ENCODE assay signal across 14 cellular contexts in genomic region chr20:35200255-35200654, GRCh38. TPM values are rescaled to one million over a fixed set of nuclear protein-coding genes. Genes with fewer than 3 reads are reported as not detected.
DNase-seq lines count a peak whose midpoint lies in the region; ATAC-seq and TF ChIP-seq lines count a peak whose summit lies in the region.
"Had no signal": no experiment of that assay in that cellular context is flagged by ENCODE, and none has a peak within 500 bp of the region (broad histone marks: within the 10 kb centered on the region; RNA-seq: fewer than 3 reads in every experiment).

No MANE protein-coding gene starts in this region.

- TF ChIP-seq CTCF in AG10803 (conservative IDR thresholded peaks at IDR 0.05; ENCODE audit: low read length), result no peak
- TF ChIP-seq CTCF in PC-3 (conservative IDR thresholded peaks at IDR 0.05; ENCODE audit: low read depth, low read length), result no peak
- no peak for TF ChIP-seq CTCF in epithelial cell of esophagus (IDR thresholded peaks at IDR 0.05; ENCODE audit: insufficient read depth, low read depth, low read length, missing control alignments)

- H2AFZ ChIP-seq in PC-3 (ENCODE audit: low read length), result no peak overlapping the region

- peak; percentile 87 for ATAC-seq in PC-3
- ATAC-seq: gastroesophageal sphincter had no signal

- peak overlapping the region; percentile 63 for H3K27ac ChIP-seq in PC-3 (ENCODE audit: low read length)
- H3K27ac ChIP-seq in effector memory CD4-positive, alpha-beta T cell (ENCODE audit: insufficient read depth, low read length, poor library complexity, severe bottlenecking), result no peak overlapping the region
- H3K27ac ChIP-seq: gastroesophageal sphincter had no signal

- H3K4me1 ChIP-seq in PC-3 (ENCODE audit: insufficient read depth, low read length), result peaks cover 12% of the 10 kb centered on the region
- H3K4me1 ChIP-seq in effector memory CD4-positive, alpha-beta T cell (ENCODE audit: control insufficient read depth, insufficient read depth, low read length, poor library complexity, severe bottlenecking), result no peaks in the 10 kb centered on the region
- H3K4me1 ChIP-seq: gastroesophageal sphincter had no signal

- H3K36me3 ChIP-seq in PC-3 (ENCODE audit: low read depth, low read length), result no peaks in the 10 kb centered on the region
- no peaks in the 10 kb centered on the region for H3K36me3 ChIP-seq in effector memory CD4-positive, alpha-beta T cell (ENCODE audit: control insufficient read depth, insufficient read depth, low read length)

- CTCF ChIA-PET in PC-3 (lab: Charles Lee), result no interaction called here

- H3F3A ChIP-seq in PC-3 (ENCODE audit: low read length, unreplicated experiment), result peaks cover 12% of the 10 kb centered on the region

- H4K20me1 ChIP-seq in PC-3 (ENCODE audit: low read length), result no peaks in the 10 kb centered on the region

- H3K4me3 ChIP-seq in AG10803 (ENCODE audit: low read length) (no peak overlapping the region), PC-3 (ENCODE audit: low read length) (peak overlapping the region; percentile 35; the same call in 1 of the 2 replicates), epithelial cell of esophagus (ENCODE audit: low read length) (no peak overlapping the region)
- H3K4me3 ChIP-seq in effector memory CD4-positive, alpha-beta T cell (ENCODE audit: insufficient read depth, low read depth, low read length, poor library complexity, severe bottlenecking), result no peak overlapping the region
- H3K4me3 ChIP-seq: gastroesophageal sphincter had no signal

- BruUV-seq in PC-3 (replicated peaks; lab: Mats Ljungman, UMichigan), result no TSS peak

- H3K9ac ChIP-seq in PC-3 (ENCODE audit: low read length), result no peak overlapping the region

- peak overlapping the region; percentile 66 for H3K4me2 ChIP-seq in PC-3 (ENCODE audit: low read length)

- peak; percentile 69 for DNase-seq in AG10803 (ENCODE audit: low read depth)
- DNase-seq in PC-3, result peak; percentile 70
- peak; percentile 91 for DNase-seq in epithelial cell of esophagus (ENCODE audit: low read depth)
- peak; percentile 2 for DNase-seq in myocyte (ENCODE audit: low read depth)
- no peak for DNase-seq in LoVo (ENCODE audit: low spot score)
- no peak for DNase-seq in effector memory CD4-positive, alpha-beta T cell
- DNase-seq in SK-N-DZ (ENCODE audit: low spot score), result no peak
- no peak for DNase-seq in C1 segment of cervical spinal cord (lab: John Stamatoyannopoulos, UW)
- DNase-seq: activated CD4-positive, CD25-positive, alpha-beta regulatory T cell; CD4-positive, CD25-positive, alpha-beta regulatory T cell; KG1; NCI-H2029 treated with DMSO at 0.1 percent for 48 hours; stimulated activated CD4-positive, alpha-beta T cell treated with anti-CD3 and anti-CD28 coated beads, Interleukin-2, amount 100 ng/mL, for 48 hours had no signal

- H3K27me3 ChIP-seq in PC-3 (ENCODE audit: low read length), result no peaks in the 10 kb centered on the region
- no peaks in the 10 kb centered on the region for H3K27me3 ChIP-seq in effector memory CD4-positive, alpha-beta T cell (replicated peaks; ENCODE audit: control insufficient read depth, insufficient read depth, low read length, poor library complexity, severe bottlenecking)
- H3K27me3 ChIP-seq: gastroesophageal sphincter had no signal

- H3K9me3 ChIP-seq in PC-3 (ENCODE audit: low read length), result peaks cover 19% of the 10 kb centered on the region
- no peaks in the 10 kb centered on the region for H3K9me3 ChIP-seq in effector memory CD4-positive, alpha-beta T cell (ENCODE audit: control insufficient read depth, low read length)

- H3K9me2 ChIP-seq in PC-3 (replicated peaks; ENCODE audit: low read length), result no peaks in the 10 kb centered on the region

- POLR2A ChIA-PET in PC-3 (lab: Charles Lee; ENCODE audit: unreplicated experiment), result no interaction called here

- intact Hi-C loops in PC-3 (cut with micrococcal nuclease), result no loop called here

- H3K79me2 ChIP-seq in PC-3 (ENCODE audit: low read length), result no peaks in the 10 kb centered on the region

RNA-seq across cellular contexts. Expression of gene MMP24, which starts 26.2 kb away (rescaled TPM):
- 0.52 and 0.91 TPM in 2 replicates for total RNA-seq in PC-3 (2014; rRNA removed)
- total RNA-seq in myocyte, result 0.16 and 0.29 TPM in 2 replicates
- 1.0 TPM for polyA plus RNA-seq in myocyte (2012)
- 29.3 and 32.1 TPM in 2 replicates for polyA plus RNA-seq in SK-N-DZ (2014; cell fraction: cytosol; rRNA removed)
- polyA plus RNA-seq in SK-N-DZ (2014; cell fraction: nucleus; rRNA removed), result 13.3 and 16.2 TPM in 2 replicates
- total RNA-seq: CD4-positive, CD25-positive, alpha-beta regulatory T cell had no signal

RNA-seq across cellular contexts. Expression of gene PROCR, which starts 28.4 kb away (rescaled TPM):
- 45.4 and 55.7 TPM in 2 replicates for total RNA-seq in PC-3 (2014; rRNA removed)
- total RNA-seq in myocyte, result 3.5 and 3.6 TPM in 2 replicates
- 4.5 TPM for polyA plus RNA-seq in myocyte (2012)
- 4.0 and 8.2 TPM in 2 replicates for polyA plus RNA-seq in SK-N-DZ (2014; cell fraction: cytosol; rRNA removed)
- 2.0 and 2.3 TPM in 2 replicates for polyA plus RNA-seq in SK-N-DZ (2014; cell fraction: nucleus; rRNA removed)
- total RNA-seq: CD4-positive, CD25-positive, alpha-beta regulatory T cell had no signal

RNA-seq across cellular contexts. Expression of gene EDEM2, which starts 53.1 kb away (rescaled TPM):
- total RNA-seq in PC-3 (2014; rRNA removed) (22.2 and 28.5 TPM in 2 replicates), myocyte (16.8 and 27.3 TPM in 2 replicates)
- 25.9 TPM for polyA plus RNA-seq in myocyte (2012)
- 20.0 and 21.7 TPM in 2 replicates for polyA plus RNA-seq in SK-N-DZ (2014; cell fraction: cytosol; rRNA removed)
- polyA plus RNA-seq in SK-N-DZ (2014; cell fraction: nucleus; rRNA removed), result 9.9 and 11.6 TPM in 2 replicates

Comparison
In these comparisons a context has a peak if more than half of its experiments do, and no peak if none do; other contexts are left out.
1. DNase-seq: peak in AG10803 (single experiment), PC-3 (single experiment), epithelial cell of esophagus (single experiment) and myocyte (single experiment); none in LoVo (single experiment), effector memory CD4-positive, alpha-beta T cell (0 of 3), SK-N-DZ (single experiment) and C1 segment of cervical spinal cord (0 of 14).
2. RNA of gene PROCR, which starts 28.4 kb away (total RNA-seq): 45.4 to 55.7 TPM in PC-3; 3.5 to 3.6 TPM in myocyte; every median in the first group is over 10 times any median in the second.